26 cellular contexts compared by ENCODE assay signal in genomic region chr4:7426525-7427171, GRCh38. TPM values are rescaled to one million over a fixed set of nuclear protein-coding genes. Genes with fewer than 3 reads are reported as not detected.
DNase-seq lines count a peak whose midpoint lies in the region; ATAC-seq, FAIRE-seq and TF ChIP-seq lines count a peak whose summit lies in the region.
"Had no signal": no experiment of that assay in that cellular context is flagged by ENCODE, and none has a peak within 500 bp of the region (broad histone marks: within the 10 kb centered on the region; RNA-seq: fewer than 3 reads in every experiment).

No MANE protein-coding gene starts in this region.

- H2BK5ac ChIP-seq in H1 (ENCODE audit: low read depth, low read length): no peak overlapping the region

- H4K20me1 ChIP-seq in BLaER1 treated with 17β-estradiol and CSF1 and Interleukin-3, amounts not matched to agents 10 nM and 100 nM: peaks cover 0 to 22% (median 0%) of the 10 kb centered on the region in 11 experiments; a peak in 2 of 22 replicates
- H4K20me1 ChIP-seq in H1 (replicated peaks in 1 of 2; ENCODE audit: control insufficient read depth in 1 of 2, insufficient read depth in 2 of 2, low read length in 2 of 2) (peaks cover 0 to 2% of the 10 kb centered on the region in 2 experiments), osteoblast (ENCODE audit: insufficient read depth, low read length) (no peaks in the 10 kb centered on the region)

- H3K79me1 ChIP-seq in H1 (ENCODE audit: low read depth, low read length): no peaks in the 10 kb centered on the region

- no peak for TF ChIP-seq POLR2A in H1 (IDR thresholded peaks at IDR 0.05; ENCODE audit: control extremely low read depth in 1 of 2, low read depth in 2 of 2, low read length in 2 of 2)

- no peak overlapping the region for H3K23ac ChIP-seq in H1 (ENCODE audit: insufficient read length)

- peak overlapping the region in 8 of 11 experiments; percentile 9 to 66 (median 44); a peak in 12 of 22 replicates for H3K4me2 ChIP-seq in BLaER1 treated with 17β-estradiol and CSF1 and Interleukin-3, amounts not matched to agents 10 nM and 100 nM
- no peak overlapping the region for H3K4me2 ChIP-seq in H1 (ENCODE audit: insufficient read depth in 1 of 2, low read depth in 2 of 2, low read length in 2 of 2)
- H3K4me2 ChIP-seq in osteoblast (ENCODE audit: insufficient read depth, low read length): no peak overlapping the region

- H3K14ac ChIP-seq in H1 (ENCODE audit: insufficient read length): no peak overlapping the region

- peak overlapping the region in 3 of 11 experiments; percentile 13 to 24 (median 19); a peak in 3 of 22 replicates for H3K9ac ChIP-seq in BLaER1 treated with 17β-estradiol and CSF1 and Interleukin-3, amounts not matched to agents 10 nM and 100 nM
- no peak overlapping the region for H3K9ac ChIP-seq in H1 (replicated peaks in 1 of 4; ENCODE audit: extremely low read depth in 1 of 4, low read depth in 3 of 4, low read length in 3 of 4)

- TF ChIP-seq RAD21 in H1 (IDR thresholded peaks at IDR 0.05 in 1 of 2, conservative IDR thresholded peaks at IDR 0.05 in 1 of 2; ENCODE audit: low read depth in 2 of 2, low read length in 2 of 2): no peak

- H2BK120ac ChIP-seq in H1 (replicated peaks; ENCODE audit: low read depth, low read length): no peak overlapping the region

- H3K27ac ChIP-seq in BLaER1 treated with 17β-estradiol and CSF1 and Interleukin-3, amounts not matched to agents 10 nM and 100 nM: peak overlapping the region in 2 of 11 experiments; percentile 7 to 17; a peak in 1 of 22 replicates
- H3K27ac ChIP-seq in H1 (ENCODE audit: low read depth, low read length) (no peak overlapping the region), osteoblast (ENCODE audit: low read depth, low read length) (no peak overlapping the region)
- H3K27ac ChIP-seq: cardiac muscle cell, SK-N-MC, vagina had no signal

- no peak overlapping the region for H4K5ac ChIP-seq in H1 (ENCODE audit: insufficient read length, low read depth, low read length)

- H2BK20ac ChIP-seq in H1 (ENCODE audit: low read length): no peak overlapping the region

- H2AFZ ChIP-seq in H1 (ENCODE audit: low read length) (no peak overlapping the region), osteoblast (ENCODE audit: low read length) (no peak overlapping the region)

- H4K8ac ChIP-seq in H1 (ENCODE audit: extremely low read depth, insufficient read depth, low read length): no peak overlapping the region; the same call in 1 of the 2 replicates

- H3K4me1 ChIP-seq in BLaER1 treated with 17β-estradiol and CSF1 and Interleukin-3, amounts not matched to agents 10 nM and 100 nM: peaks cover 7 to 82% (median 42%) of the 10 kb centered on the region in 10 experiments; a peak in 19 of 20 replicates
- H3K4me1 ChIP-seq in H1 (replicated peaks in 1 of 4; ENCODE audit: control insufficient read depth in 3 of 4, insufficient read depth in 4 of 4, low read length in 3 of 4) (peaks cover 0 to 29% (median 12%) of the 10 kb centered on the region in 4 experiments; a peak in 4 of 7 replicates), osteoblast (ENCODE audit: insufficient read depth, low read length) (no peaks in the 10 kb centered on the region)
- H3K4me1 ChIP-seq: BE2C, vagina had no signal

- FAIRE-seq in H1 (lab: Jason Lieb, UNC): no peak
- FAIRE-seq: A204.1, RCC 7860 had no signal

- H3K79me2 ChIP-seq in H1 (ENCODE audit: control insufficient read depth in 1 of 2, insufficient read depth in 2 of 2, low read length in 2 of 2): no peaks in the 10 kb centered on the region
- H3K79me2 ChIP-seq in osteoblast (ENCODE audit: insufficient read depth, low read length): no peaks in the 10 kb centered on the region

- no peak for TF ChIP-seq EP300 in H1 (IDR thresholded peaks at IDR 0.05; ENCODE audit: borderline replicate concordance in 1 of 2, low read depth in 2 of 2, low read length in 2 of 2)

- H3K27me3 ChIP-seq in BLaER1 treated with 17β-estradiol and CSF1 and Interleukin-3, amounts not matched to agents 10 nM and 100 nM: no peaks in the 10 kb centered on the region
- H3K27me3 ChIP-seq in H1 (replicated peaks in 1 of 4; ENCODE audit: control insufficient read depth in 3 of 4, extremely low read depth in 1 of 4, insufficient read depth in 3 of 4, low read length in 3 of 4): no peaks in the 10 kb centered on the region; a peak in 1 of 7 replicates
- no peaks in the 10 kb centered on the region for H3K27me3 ChIP-seq in osteoblast (ENCODE audit: insufficient read depth, low read length)
- H3K27me3 ChIP-seq: BE2C, cardiac muscle cell, vagina had no signal

- H3K36me3 ChIP-seq in BLaER1 treated with 17β-estradiol and CSF1 and Interleukin-3, amounts not matched to agents 10 nM and 100 nM: no peaks in the 10 kb centered on the region
- H3K36me3 ChIP-seq in H1 (ENCODE audit: control insufficient read depth in 2 of 4, insufficient read depth in 4 of 4, low read length in 3 of 4) (no peaks in the 10 kb centered on the region), osteoblast (ENCODE audit: insufficient read depth, low read length) (no peaks in the 10 kb centered on the region)
- H3K36me3 ChIP-seq: BE2C, cardiac muscle cell, vagina had no signal

- H4K91ac ChIP-seq in H1 (replicated peaks; ENCODE audit: insufficient read length, low read length): no peak overlapping the region

- TF ChIP-seq CTCF in H1 (IDR thresholded peaks at IDR 0.05; ENCODE audit: control extremely low read depth in 1 of 3, insufficient read depth in 1 of 3, low read depth in 1 of 3, low read length in 3 of 3) (no peak), osteoblast (IDR thresholded peaks at IDR 0.05; ENCODE audit: extremely low read depth, low read depth, low read length) (no peak)

- no peak overlapping the region; the same call in 1 of the 2 replicates for H2AK5ac ChIP-seq in H1 (ENCODE audit: low read depth, low read length)

- H3K4me3 ChIP-seq in BLaER1 treated with 17β-estradiol and CSF1 and Interleukin-3, amounts not matched to agents 10 nM and 100 nM: no peak overlapping the region
- H3K4me3 ChIP-seq in H1 (ENCODE audit: extremely low read depth in 1 of 4, insufficient read depth in 2 of 4, low read depth in 3 of 4, low read length in 4 of 4) (no peak overlapping the region), osteoblast (ENCODE audit: insufficient read depth, low read length) (no peak overlapping the region)
- H3K4me3 ChIP-seq: cardiac muscle cell, SK-N-MC, vagina had no signal

- H3K18ac ChIP-seq in H1 (ENCODE audit: extremely low read depth, low read length): no peak overlapping the region

- no peaks in the 10 kb centered on the region for H3K23me2 ChIP-seq in H1 (ENCODE audit: low read depth, low read length)

- H3K56ac ChIP-seq in H1 (replicated peaks; ENCODE audit: insufficient read length, low read depth, low read length): no peak overlapping the region

- peak; percentile 6 for DNase-seq in activated CD8-positive, alpha-beta memory T cell treated with anti-CD3 and anti-CD28 coated beads, Interleukin-2, amount 50 U/mL, for 4 hours
- no peak for DNase-seq in activated CD8-positive, alpha-beta memory T cell treated with anti-CD3 and anti-CD28 coated beads for 24 hours
- DNase-seq in H1 (ENCODE audit: low read depth in 1 of 2, low spot score in 2 of 2) (peak in 1 of 2 experiments; percentile 37), osteoblast (ENCODE audit: insufficient read length, low spot score, missing footprints) (peak; percentile 75), G401 (ENCODE audit: low spot score) (no peak)
- no peak for DNase-seq in stimulated activated CD4-positive, alpha-beta T cell treated with anti-CD3 and anti-CD28 coated beads, Interleukin-15, amount 100 ng/mL, for 24 hours
- DNase-seq: activated CD8-positive, alpha-beta T cell treated with anti-CD3 and anti-CD28 coated beads, Interleukin-2, amount 10 ng/mL, durations not matched to agents 7 days and 5 days; foreskin fibroblast; IMR-90; kidney glomerular epithelial cell; NCI-H1436; NCI-H510A; NK-92 treated with Interleukin-12 subunit alpha and Interleukin-12 subunit beta, amount 100 ng/mL, for 24 hours; stimulated activated CD8-positive, alpha-beta memory T cell treated with anti-CD3 and anti-CD28 coated beads, Interleukin-4, amount 100 ng/mL, for 48 hours had no signal

- CTCF ChIA-PET in H1 (lab: Charles Lee; ENCODE audit: partially characterized antibody): interaction anchor here (1.3 kb wide), 1 partner anchor 36 kb away, joined by 6 read pairs; no protein-coding TSS in a partner anchor

- in situ Hi-C loops in G401 (cut with HindIII; ENCODE audit: low sequenced_read_pairs): no loop called here

- POLR2A ChIA-PET in H1 (lab: Charles Lee; ENCODE audit: partially characterized antibody): interaction anchor here (1.0 kb wide), 1 partner anchor 8 kb away, joined by 3 read pairs; the partner anchor contains the start of gene PSAPL1

- WGBS in H1 (ENCODE audit: extremely low coverage in 1 of 2, insufficient coverage in 1 of 2, insufficient read length in 1 of 2, insufficient replicate concordance in 2 of 2, low coverage in 1 of 2, low lambda C conversion rate in 2 of 2, missing lambda C conversion rate in 1 of 2), 2 experiments: 72% methylated on average over 19 of the region's 20 CpGs; no CpG with 5 or more reads in 1 of the 2 experiments

- no peaks in the 10 kb centered on the region for H3K9me3 ChIP-seq in BLaER1 treated with 17β-estradiol and CSF1 and Interleukin-3, amounts not matched to agents 10 nM and 100 nM (replicated peaks in 1 of 11)
- no peaks in the 10 kb centered on the region for H3K9me3 ChIP-seq in H1 (ENCODE audit: insufficient read depth in 2 of 2, low read depth in 1 of 2, low read length in 1 of 2)
- H3K9me3 ChIP-seq in osteoblast (ENCODE audit: low read depth, low read length): no peaks in the 10 kb centered on the region
- H3K9me3 ChIP-seq: BE2C, vagina had no signal

- 0 out of 2 replicates have a peak overlapping the region, but pooled peaks have one; percentile 39 for H2BK12ac ChIP-seq in H1 (ENCODE audit: low read depth, low read length)

- no peak overlapping the region for H2BK15ac ChIP-seq in H1 (ENCODE audit: low read length)

- H3K4ac ChIP-seq in H1 (replicated peaks; ENCODE audit: insufficient read length, low read depth, low read length): no peak overlapping the region

- ATAC-seq in GM18873 (IDR thresholded peaks at IDR 0.05; ENCODE audit: low FRiP score, unreplicated experiment): no peak
- ATAC-seq: activated CD8-positive, alpha-beta T cell treated with anti-CD3 and anti-CD28 coated beads, Interleukin-2, amount 10 ng/mL, durations not matched to agents 7 days and 5 days; activated T-helper 17 cell treated with anti-CD3 and anti-CD28 coated beads, Interleukin-2, amount 50 U/mL, for 72 hours had no signal

RNA-seq across cellular contexts. Expression of gene PSAPL1, which starts 8.1 kb away (rescaled TPM):
- not detected in 2 replicates for total RNA-seq in H1 (2021; fragmentation: NEBNext Ultra II Directional; extraction: Animal tissue kit (Norgen Biotek cat#: 25700))
- polyA plus RNA-seq in H1 (2011; rRNA removed): 0.03 TPM in 2 replicates
- 0.03 TPM for polyA plus RNA-seq in H1 (2011; cell fraction: cytosol; rRNA removed)
- 0.09 TPM for polyA plus RNA-seq in H1 (2011; cell fraction: nucleus; rRNA removed)
- polyA plus RNA-seq in H1 (2012, experiment 1 of 2): 0.03 TPM in 1 of 4 replicates, not detected in the others
- polyA plus RNA-seq in H1 (2012, experiment 2 of 2): not detected
- polyA plus RNA-seq in H1 (2013, experiment 1 of 2): 0.02 TPM
- polyA plus RNA-seq in H1 (2013, experiment 2 of 2): 0.04 TPM
- 0.07 TPM in 1 of 2 replicates, not detected in the other for polyA minus RNA-seq in H1 (2011; rRNA and poly(A)+ RNA removed)
- polyA minus RNA-seq in H1 (2011; cell fraction: cytosol; rRNA and poly(A)+ RNA removed): not detected
- not detected for polyA minus RNA-seq in H1 (2011; cell fraction: nucleus; rRNA and poly(A)+ RNA removed)
- total RNA-seq in osteoblast: not detected in 2 replicates
- not detected in 2 replicates for total RNA-seq in G401 (2014; rRNA removed; shearing (Covaris generic))
- total RNA-seq: activated CD8-positive, alpha-beta T cell treated with anti-CD3 and anti-CD28 coated beads, Interleukin-2, amount 10 ng/mL, durations not matched to agents 7 days and 5 days; activated T-helper 17 cell treated with anti-CD3 and anti-CD28 coated beads, Interleukin-2, amount 50 U/mL, for 72 hours; epithelial cell of proximal tubule; IMR-90; neural crest cell; pulmonary artery endothelial cell; vagina had no signal
- polyA plus RNA-seq: IMR-90 had no signal

Comparison
In these comparisons a context has a peak if more than half of its experiments do, and no peak if none do; other contexts are left out.
1. DNase-seq: peak in activated CD8-positive, alpha-beta memory T cell treated with anti-CD3 and anti-CD28 coated beads, Interleukin-2, amount 50 U/mL, for 4 hours (single experiment) and osteoblast (single experiment); none in activated CD8-positive, alpha-beta memory T cell treated with anti-CD3 and anti-CD28 coated beads for 24 hours (single experiment), G401 (single experiment) and stimulated activated CD4-positive, alpha-beta T cell treated with anti-CD3 and anti-CD28 coated beads, Interleukin-15, amount 100 ng/mL, for 24 hours (single experiment).
2. H3K4me2 ChIP-seq: peak in BLaER1 treated with 17β-estradiol and CSF1 and Interleukin-3, amounts not matched to agents 10 nM and 100 nM (8 of 11); none in H1 (0 of 2) and osteoblast (single experiment).